In the genomic region with DNA sequence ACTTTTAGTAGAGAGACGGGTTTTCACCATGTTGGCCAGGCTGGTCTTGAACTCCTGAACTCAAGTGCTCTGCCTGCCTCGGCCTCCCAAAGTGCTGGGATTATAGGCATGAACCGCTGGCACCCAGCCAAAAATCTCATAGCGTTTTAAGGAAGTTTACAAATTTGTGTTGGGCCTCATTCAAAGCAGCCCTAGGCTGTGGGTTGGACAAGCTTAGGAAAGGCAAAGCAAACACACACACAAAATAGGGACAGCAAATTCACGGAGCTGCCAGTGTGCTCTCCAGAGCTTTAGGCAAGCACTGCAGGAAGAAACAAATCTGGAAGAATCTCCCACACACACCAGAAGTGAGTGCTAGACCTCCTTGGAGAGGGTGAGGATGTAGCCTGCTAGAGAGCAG, we compare ENCODE assay signal across 7 cellular contexts. TPM values are rescaled to one million over a fixed set of nuclear protein-coding genes. Genes with fewer than 3 reads are reported as not detected.
"Had no signal": no experiment of that assay in that cellular context is flagged by ENCODE, and none has a peak within 500 bp of the region (broad histone marks: within the 10 kb centered on the region; RNA-seq: fewer than 3 reads in every experiment).

No MANE protein-coding gene starts in this region.

RNA-seq across cellular contexts. Expression of a gene that starts 25.6 kb away (rescaled TPM):
- total RNA-seq: activated B cell treated with CpG ODN at 0.5 μM for 24 hours; activated T-helper 17 cell treated with anti-CD3 and anti-CD28 coated beads, Interleukin-2, amount 50 U/mL, for 72 hours; aorta; dermis blood vessel endothelial cell; naive thymus-derived CD8-positive, alpha-beta T cell; sciatic nerve; uterus had no signal
